ENCODE assay signal across 14 cellular contexts in genomic region chr2:3362686-3363085, GRCh38. TPM values are rescaled to one million over a fixed set of nuclear protein-coding genes. Genes with fewer than 3 reads are reported as not detected.
DNase-seq lines count a peak whose midpoint lies in the region; ATAC-seq and TF ChIP-seq lines count a peak whose summit lies in the region.
"Had no signal": no experiment of that assay in that cellular context is flagged by ENCODE, and none has a peak within 500 bp of the region (broad histone marks: within the 10 kb centered on the region; RNA-seq: fewer than 3 reads in every experiment).

No MANE protein-coding gene starts in this region.

- 0 out of 2 replicates have a peak, but pooled peaks cover 2% of the 10 kb centered on the region for H3F3A ChIP-seq in DOHH2 (ENCODE audit: control insufficient read depth, insufficient read depth)

- peak overlapping the region; percentile 18; the same call in 1 of the 2 replicates for H3K4me2 ChIP-seq in DOHH2 (ENCODE audit: low read length)
- no peak overlapping the region for H3K4me2 ChIP-seq in H9 (ENCODE audit: insufficient read depth, insufficient read length, low read length)

- H4K91ac ChIP-seq in H9 (ENCODE audit: insufficient read length, low read depth, low read length) = no peak overlapping the region

- H3K27ac ChIP-seq in DOHH2 (ENCODE audit: low read depth, low read length) (no peak overlapping the region), H9 (ENCODE audit: insufficient read length, low read depth, low read length) (no peak overlapping the region), body of pancreas (no peak overlapping the region)

- intact Hi-C loops in body of pancreas (cut with DNase I) = no loop called here

- H3K14ac ChIP-seq in H9 (ENCODE audit: insufficient read depth, low read length) = no peak overlapping the region

- H3K27ac Mint-ChIP-seq in H9 (peak overlapping the region in 2 of 3 experiments; percentile 68 to 70; a peak in 3 of 7 replicates), progenitor cell of endocrine pancreas (peak overlapping the region; percentile 80)
- peak overlapping the region; percentile 38 for H3K27ac Mint-ChIP-seq in central memory CD8-positive, alpha-beta T cell (ENCODE audit: low read depth)

- H3K36me3 ChIP-seq in DOHH2 (ENCODE audit: control insufficient read depth, low read length) = no peaks in the 10 kb centered on the region
- H3K36me3 ChIP-seq in body of pancreas (replicated peaks in 1 of 2; ENCODE audit: insufficient read depth in 1 of 2, low read depth in 2 of 2) = no peaks in the 10 kb centered on the region

- no peak for ATAC-seq in central memory CD8-positive, alpha-beta T cell (replicated peaks; ENCODE audit: extremely low read depth, poor library complexity, severe bottlenecking)
- ATAC-seq in HG02973 (IDR thresholded peaks at IDR 0.05; ENCODE audit: unreplicated experiment) (no peak), GM19351 (IDR thresholded peaks at IDR 0.05; ENCODE audit: unreplicated experiment) (no peak), body of pancreas (no peak)

- H3K23me2 ChIP-seq in H9 (ENCODE audit: insufficient read length, low read depth, low read length, poor library complexity, severe bottlenecking) = no peaks in the 10 kb centered on the region

- no peak overlapping the region for H3K56ac ChIP-seq in H9 (ENCODE audit: insufficient read length, low read depth, low read length)

- no peak overlapping the region for H4K8ac ChIP-seq in H9 (replicated peaks; ENCODE audit: insufficient read length, low read depth, low read length)

- H3K4me3 Mint-ChIP-seq in H9 (no peak overlapping the region), progenitor cell of endocrine pancreas (ENCODE audit: low read depth) (no peak overlapping the region)
- no peak overlapping the region for H3K4me3 Mint-ChIP-seq in central memory CD8-positive, alpha-beta T cell

- H3K27me3 ChIP-seq in DOHH2 (ENCODE audit: control insufficient read depth, low read length) = no peaks in the 10 kb centered on the region
- H3K27me3 ChIP-seq in H9 (ENCODE audit: insufficient read depth, low read length) = no peaks in the 10 kb centered on the region
- no peaks in the 10 kb centered on the region for H3K27me3 ChIP-seq in body of pancreas

- H3K36me3 Mint-ChIP-seq in H9 (ENCODE audit: insufficient read depth in 1 of 3, low read depth in 3 of 3) (peaks cover 0 to 6% (median 2%) of the 10 kb centered on the region in 3 experiments; a peak in 3 of 7 replicates), progenitor cell of endocrine pancreas (ENCODE audit: insufficient read depth) (peaks cover 3% of the 10 kb centered on the region)
- H3K36me3 Mint-ChIP-seq in central memory CD8-positive, alpha-beta T cell (ENCODE audit: insufficient read depth) = peaks cover 2% of the 10 kb centered on the region

- H3K4me1 Mint-ChIP-seq in H9 (peaks cover 20 to 28% of the 10 kb centered on the region in 2 experiments), progenitor cell of endocrine pancreas (ENCODE audit: low read depth) (peaks cover 15% of the 10 kb centered on the region)
- H3K4me1 Mint-ChIP-seq in central memory CD8-positive, alpha-beta T cell = peaks cover 46% of the 10 kb centered on the region

- no peak overlapping the region for H3K9ac ChIP-seq in H9 (ENCODE audit: extremely low read depth, insufficient read length, low read length)

- no peak overlapping the region for H2AK5ac ChIP-seq in H9 (ENCODE audit: insufficient read length, low read length)

- no CpG with 5 or more reads among the region's 3 CpGs for WGBS in H9 (ENCODE audit: extremely low coverage, insufficient read length, low lambda C conversion rate)
- 71 to 90% methylated on average over 3 of the region's 3 CpGs for WGBS in body of pancreas, 2 donors

- H3K18ac ChIP-seq in H9 (ENCODE audit: insufficient read length, low read depth, low read length) = no peak overlapping the region

- H2BK5ac ChIP-seq in H9 (ENCODE audit: insufficient read length, low read length) = no peak overlapping the region

- H3K9me3 Mint-ChIP-seq in H9 (no peaks in the 10 kb centered on the region; a peak in 2 of 5 replicates), progenitor cell of endocrine pancreas (ENCODE audit: low read depth) (no peaks in the 10 kb centered on the region)
- H3K9me3 Mint-ChIP-seq in central memory CD8-positive, alpha-beta T cell = no peaks in the 10 kb centered on the region

- H2BK12ac ChIP-seq in H9 (ENCODE audit: insufficient read length, low read depth, low read length) = no peak overlapping the region

- no peak overlapping the region for H2AFZ ChIP-seq in H9 (ENCODE audit: low read length)

- no peak overlapping the region for H3K4me3 ChIP-seq in DOHH2 (ENCODE audit: low read length)
- H3K4me3 ChIP-seq in body of pancreas = no peak overlapping the region

- H3K4me1 ChIP-seq in DOHH2 (ENCODE audit: control insufficient read depth, low read length) = peaks cover 31% of the 10 kb centered on the region
- H3K4me1 ChIP-seq in H9 (ENCODE audit: insufficient read depth, low read length) = no peaks in the 10 kb centered on the region
- peaks cover 1% of the 10 kb centered on the region for H3K4me1 ChIP-seq in body of pancreas

- no peak for TF ChIP-seq POLR2A in body of pancreas (IDR thresholded peaks at IDR 0.05)

- H3K79me2 ChIP-seq in DOHH2 (ENCODE audit: control insufficient read depth, low read length) (peaks cover 90% of the 10 kb centered on the region), H9 (ENCODE audit: insufficient read depth, low read length) (peaks cover 6% of the 10 kb centered on the region; the same call in 1 of the 2 replicates)

- H3K79me1 ChIP-seq in H9 (ENCODE audit: insufficient read depth, low read depth, low read length, poor library complexity, severe bottlenecking) = no peaks in the 10 kb centered on the region

- no peaks in the 10 kb centered on the region for H3K9me2 ChIP-seq in DOHH2 (replicated peaks; ENCODE audit: control insufficient read depth, low read length)

- no peaks in the 10 kb centered on the region for H3K27me3 Mint-ChIP-seq in H9 (ENCODE audit: low read depth)
- no peaks in the 10 kb centered on the region for H3K27me3 Mint-ChIP-seq in central memory CD8-positive, alpha-beta T cell
- no peaks in the 10 kb centered on the region for H3K27me3 Mint-ChIP-seq in progenitor cell of endocrine pancreas

- no peak overlapping the region for H4K5ac ChIP-seq in H9 (ENCODE audit: insufficient read length, low read depth, low read length)

- H2BK20ac ChIP-seq in H9 (ENCODE audit: low read depth, low read length, poor library complexity, severe bottlenecking) = no peak overlapping the region

- DNase-seq in H9 = no peak
- no peak for DNase-seq in central memory CD8-positive, alpha-beta T cell (ENCODE audit: low spot score in 2 of 2)
- no peak for DNase-seq in progenitor cell of endocrine pancreas (ENCODE audit: low spot score, unreplicated experiment)
- DNase-seq in body of pancreas = no peak
- DNase-seq: NCI-H1048, NCI-H1694, NCI-H2107, NCI-H345, NCI-H526 treated with DMSO at 0.1 percent for 48 hours, OCI-M1, RPMI8226 had no signal

- H2BK120ac ChIP-seq in H9 (ENCODE audit: low read depth, low read length, poor library complexity, severe bottlenecking) = no peak overlapping the region

- TF ChIP-seq CTCF in DOHH2 (IDR thresholded peaks at IDR 0.05; ENCODE audit: low read depth, low read length, poor library complexity, severe bottlenecking) = no peak
- no peak for TF ChIP-seq CTCF in H9 (conservative IDR thresholded peaks at IDR 0.05)
- TF ChIP-seq CTCF in progenitor cell of endocrine pancreas (IDR thresholded peaks at IDR 0.05; ENCODE audit: unreplicated experiment) = no peak
- TF ChIP-seq CTCF in body of pancreas (IDR thresholded peaks at IDR 0.05) = no peak

- no peak overlapping the region for H3T11ph ChIP-seq in H9 (ENCODE audit: low read length)

- H3K9me3 ChIP-seq in DOHH2 (ENCODE audit: control insufficient read depth, insufficient read depth, low read length) (no peaks in the 10 kb centered on the region), H9 (ENCODE audit: control insufficient read depth, low read depth, low read length) (no peaks in the 10 kb centered on the region), body of pancreas (no peaks in the 10 kb centered on the region)

- H4K20me1 ChIP-seq in DOHH2 (ENCODE audit: control insufficient read depth, insufficient read depth, low read depth, low read length) = 0 out of 2 replicates have a peak, but pooled peaks cover 8% of the 10 kb centered on the region
- no peaks in the 10 kb centered on the region for H4K20me1 ChIP-seq in H9 (ENCODE audit: control insufficient read depth, insufficient read depth, insufficient read length)

- H3K4ac ChIP-seq in H9 (ENCODE audit: low read depth, low read length) = no peak overlapping the region

- H2BK15ac ChIP-seq in H9 (ENCODE audit: low read depth, low read length) = no peak overlapping the region

- no peak overlapping the region for H3K23ac ChIP-seq in H9 (ENCODE audit: insufficient read length, low read depth, low read length)

RNA-seq across cellular contexts. Expression of gene EIPR1, which starts 14.9 kb away (rescaled TPM):
- total RNA-seq in H9 (2021) (27.6 and 27.8 TPM in 2 replicates), progenitor cell of endocrine pancreas (32.0 and 36.2 TPM in 2 replicates), body of pancreas (10 to 100 TPM; 13.5 TPM)

RNA-seq across cellular contexts. Expression of gene TRAPPC12, which starts 16.8 kb away (rescaled TPM):
- total RNA-seq in H9 (2021) (79.3 and 86.0 TPM in 2 replicates), progenitor cell of endocrine pancreas (112 and 121 TPM in 2 replicates), body of pancreas (100 to 1,000 TPM in 1 of 2 donors, 10 to 100 TPM in 1; 43.1 to 134 TPM)
